Comparison of ENCODE assay signal across 8 cellular contexts in genomic region chr1:43073490-43074230, GRCh38.
A peak's percentile ranks its signal among the peaks of the same experiment; 100 is the strongest.
DNase-seq lines count a peak whose midpoint lies in the region; ATAC-seq and TF ChIP-seq lines count a peak whose summit lies in the region.

No MANE protein-coding gene starts in this region.

- H3K18ac ChIP-seq in neuronal stem cell (ENCODE audit: low read length) = no peak overlapping the region

- no peak overlapping the region for H3K27ac ChIP-seq in RWPE1
- H3K27ac ChIP-seq in neuronal stem cell (replicated peaks; ENCODE audit: low read length) = no peak overlapping the region
- H3K27ac ChIP-seq in stomach = peak overlapping the region in 1 of 5 donors; percentile 21

- H3K36me3 Mint-ChIP-seq in activated T-helper 1 cell treated with anti-CD3 and anti-CD28 coated beads, Interleukin-12 subunit alpha, Interleukin-12 subunit beta, Interleukin-2, Interleukin-4 antibody, amounts not matched to agents 30 ng/mL and 10 ng/mL and 1 ng/mL, durations not matched to agents 14 hours and 24 hours and 36 hours (ENCODE audit: low read depth) = no peaks in the 10 kb centered on the region

- WGBS in neuronal stem cell (ENCODE audit: extremely low coverage in 2 of 2, insufficient read length in 2 of 2, insufficient replicate concordance in 1 of 2), 2 donors = no CpG with 5 or more reads among the region's 8 CpGs
- WGBS in stomach, 5 donors = 18 to 25% (median 19%) methylated on average over 8 of the region's 8 CpGs

- peaks cover 4% of the 10 kb centered on the region for H3K27me3 Mint-ChIP-seq in activated T-helper 1 cell treated with anti-CD3 and anti-CD28 coated beads, Interleukin-12 subunit alpha, Interleukin-12 subunit beta, Interleukin-2, Interleukin-4 antibody, amounts not matched to agents 30 ng/mL and 10 ng/mL and 1 ng/mL, durations not matched to agents 14 hours and 24 hours and 36 hours (ENCODE audit: insufficient read depth)

- no peak overlapping the region for H3K4ac ChIP-seq in neuronal stem cell (ENCODE audit: low read length)

- no peak overlapping the region for H3K23ac ChIP-seq in neuronal stem cell (ENCODE audit: low read depth, low read length, poor library complexity)

- TF ChIP-seq POLR2A in stomach (IDR thresholded peaks at IDR 0.05) = no peak

- TF ChIP-seq CTCF in LNCaP clone FGC (IDR thresholded peaks at IDR 0.05; ENCODE audit: control insufficient read depth, extremely low read depth, insufficient read depth) (peak; percentile 85), RWPE1 (conservative IDR thresholded peaks at IDR 0.05; ENCODE audit: low read depth) (peak; percentile 70), stomach (IDR thresholded peaks at IDR 0.05) (peak in 5 of 7 experiments; percentile 68 to 95 (median 89))

- no peak overlapping the region for H4K91ac ChIP-seq in neuronal stem cell (ENCODE audit: low read depth, low read length, poor library complexity)

- no peak overlapping the region for H2BK12ac ChIP-seq in neuronal stem cell (ENCODE audit: low read length)

- no peak overlapping the region for H3K4me2 ChIP-seq in neuronal stem cell (ENCODE audit: insufficient read depth, low read length, poor library complexity, severe bottlenecking)

- DNase-seq in DMS79 treated with DMSO at 0.1 percent for 48 hours (lab: John Stamatoyannopoulos, UW) (peak; percentile 84), LNCaP clone FGC (ENCODE audit: low read depth) (peak; percentile 34), RWPE1 (ENCODE audit: low spot score) (peak; percentile 77), fibroblast of the conjunctiva (ENCODE audit: low read depth) (peak; percentile 62), neuronal stem cell (ENCODE audit: low spot score) (peak; percentile 81), stomach (peak; percentile 82)
- peak; percentile 58 for DNase-seq in activated T-helper 1 cell treated with anti-CD3 and anti-CD28 coated beads, Interleukin-12 subunit alpha, Interleukin-12 subunit beta, Interleukin-2, Interleukin-4 antibody, amounts not matched to agents 30 ng/mL and 10 ng/mL and 1 ng/mL, durations not matched to agents 14 hours and 24 hours and 36 hours (ENCODE audit: low spot score)

- H3K9me3 Mint-ChIP-seq in activated T-helper 1 cell treated with anti-CD3 and anti-CD28 coated beads, Interleukin-12 subunit alpha, Interleukin-12 subunit beta, Interleukin-2, Interleukin-4 antibody, amounts not matched to agents 30 ng/mL and 10 ng/mL and 1 ng/mL, durations not matched to agents 14 hours and 24 hours and 36 hours = no peaks in the 10 kb centered on the region

- H3K4me1 ChIP-seq in neuronal stem cell (ENCODE audit: control insufficient read depth in 2 of 2, insufficient read depth in 1 of 2, low read depth in 1 of 2, low read length in 2 of 2) (peaks cover 7 to 17% of the 10 kb centered on the region in 2 donors), stomach (peaks cover 8 to 27% (median 17%) of the 10 kb centered on the region in 4 donors)

- no peak overlapping the region for H3K9ac ChIP-seq in neuronal stem cell (ENCODE audit: low read depth, low read length, poor library complexity)

- H3K27me3 ChIP-seq in neuronal stem cell (ENCODE audit: control insufficient read depth in 3 of 3, insufficient read depth in 3 of 3, low read depth in 1 of 3, low read length in 3 of 3) (no peaks in the 10 kb centered on the region), stomach (no peaks in the 10 kb centered on the region)

- no peaks in the 10 kb centered on the region for H3K9me3 ChIP-seq in neuronal stem cell (replicated peaks in 1 of 2; ENCODE audit: control insufficient read depth in 2 of 2, insufficient read depth in 1 of 2, low read depth in 1 of 2, low read length in 2 of 2)
- no peaks in the 10 kb centered on the region for H3K9me3 ChIP-seq in stomach

- H2AFZ ChIP-seq in neuronal stem cell (ENCODE audit: low read length) = peak overlapping the region; percentile 65

- H4K8ac ChIP-seq in neuronal stem cell (ENCODE audit: low read depth, low read length) = no peak overlapping the region

- TF ChIP-seq EP300 in stomach (IDR thresholded peaks at IDR 0.05) = no peak

- CTCF ChIA-PET in RWPE1 (lab: Yijun Ruan, JAX) = interaction anchor here (0.6 to 4.9 kb wide), 37 partner anchors 9 to 589 kb away, joined by 3 to 90 read pairs (median 4); partner anchors contain the start of gene TMEM269

- peaks cover 6% of the 10 kb centered on the region for H3K4me1 Mint-ChIP-seq in activated T-helper 1 cell treated with anti-CD3 and anti-CD28 coated beads, Interleukin-12 subunit alpha, Interleukin-12 subunit beta, Interleukin-2, Interleukin-4 antibody, amounts not matched to agents 30 ng/mL and 10 ng/mL and 1 ng/mL, durations not matched to agents 14 hours and 24 hours and 36 hours (ENCODE audit: low read depth)

- H3K36me3 ChIP-seq in neuronal stem cell (replicated peaks in 1 of 2; ENCODE audit: control insufficient read depth in 2 of 2, insufficient read depth in 2 of 2, low read length in 2 of 2) (no peaks in the 10 kb centered on the region), stomach (no peaks in the 10 kb centered on the region)

- H2AK5ac ChIP-seq in neuronal stem cell (ENCODE audit: low read depth, low read length) = no peak overlapping the region

- no peak overlapping the region for H2BK5ac ChIP-seq in neuronal stem cell (ENCODE audit: low read length)

- H2BK120ac ChIP-seq in neuronal stem cell (ENCODE audit: low read depth, low read length) = no peak overlapping the region

- H3K4me3 Mint-ChIP-seq in activated T-helper 1 cell treated with anti-CD3 and anti-CD28 coated beads, Interleukin-12 subunit alpha, Interleukin-12 subunit beta, Interleukin-2, Interleukin-4 antibody, amounts not matched to agents 30 ng/mL and 10 ng/mL and 1 ng/mL, durations not matched to agents 14 hours and 24 hours and 36 hours = no peak overlapping the region

- H3K27ac Mint-ChIP-seq in activated T-helper 1 cell treated with anti-CD3 and anti-CD28 coated beads, Interleukin-12 subunit alpha, Interleukin-12 subunit beta, Interleukin-2, Interleukin-4 antibody, amounts not matched to agents 30 ng/mL and 10 ng/mL and 1 ng/mL, durations not matched to agents 14 hours and 24 hours and 36 hours = no peak overlapping the region

- intact Hi-C loops in activated T-helper 1 cell treated with anti-CD3 and anti-CD28 coated beads, Interleukin-12 subunit alpha, Interleukin-12 subunit beta, Interleukin-2, Interleukin-4 antibody, amounts not matched to agents 30 ng/mL and 10 ng/mL and 1 ng/mL, durations not matched to agents 14 hours and 24 hours and 36 hours (cut with micrococcal nuclease) = loop anchor here (1.0 to 5.0 kb wide), 7 partner anchors 115 to 731 kb away; partner anchors contain the start of gene SLC2A1
- intact Hi-C loops in stomach (cut with DNase I; ENCODE audit: low total_unique reads) = loop anchor here (2.0 kb wide), 1 partner anchor 161 kb away; no protein-coding TSS in a partner anchor

- POLR2A ChIA-PET in RWPE1 (lab: Yijun Ruan, JAX; ENCODE audit: low non-redundant PET) = interaction anchor here (0.6 to 1.0 kb wide), 4 partner anchors 33 to 1861 kb away, joined by 3 to 4 read pairs (median 3); no protein-coding TSS in a partner anchor

- H3K79me1 ChIP-seq in neuronal stem cell (ENCODE audit: low read depth, low read length) = no peaks in the 10 kb centered on the region

- no peak overlapping the region for H3K14ac ChIP-seq in neuronal stem cell (ENCODE audit: low read length)

- H3K4me3 ChIP-seq in LNCaP clone FGC (ENCODE audit: low read depth, low read length) = no peak overlapping the region
- H3K4me3 ChIP-seq in neuronal stem cell (ENCODE audit: low read length in 2 of 2) = no peak overlapping the region
- no peak overlapping the region for H3K4me3 ChIP-seq in stomach

- H2BK15ac ChIP-seq in neuronal stem cell (ENCODE audit: low read length) = no peak overlapping the region

- no peak for ATAC-seq in HG02973 (IDR thresholded peaks at IDR 0.05; ENCODE audit: unreplicated experiment)

Comparison
In these comparisons a context has a peak if more than half of its experiments do, and no peak if none do; other contexts are left out.
1. DNase-seq: peak in every context shown above with its lines; median percentile 84 in DMS79 treated with DMSO at 0.1 percent for 48 hours; 82 in stomach; 81 in neuronal stem cell; 77 in RWPE1; 62 in fibroblast of the conjunctiva; 58 in activated T-helper 1 cell treated with anti-CD3 and anti-CD28 coated beads, Interleukin-12 subunit alpha, Interleukin-12 subunit beta, Interleukin-2, Interleukin-4 antibody, amounts not matched to agents 30 ng/mL and 10 ng/mL and 1 ng/mL, durations not matched to agents 14 hours and 24 hours and 36 hours; 34 in LNCaP clone FGC.